Comparison of ENCODE assay signal across 14 cellular contexts in genomic region chr2:121576263-121576662, GRCh38. TPM values are rescaled to one million over a fixed set of nuclear protein-coding genes. Genes with fewer than 3 reads are reported as not detected.
DNase-seq lines count a peak whose midpoint lies in the region; ATAC-seq, FAIRE-seq and TF ChIP-seq lines count a peak whose summit lies in the region.
"Had no signal": no experiment of that assay in that cellular context is flagged by ENCODE, and none has a peak within 500 bp of the region (broad histone marks: within the 10 kb centered on the region; RNA-seq: fewer than 3 reads in every experiment).

No MANE protein-coding gene starts in this region.

- intact Hi-C loops in mucosa of descending colon (cut with DNase I, micrococcal nuclease), result no loop called here

- no peak for TF ChIP-seq POLR2A in H54 (IDR thresholded peaks at IDR 0.05; ENCODE audit: low read depth, low read length)
- no peak for TF ChIP-seq POLR2A in erythroblast (IDR thresholded peaks at IDR 0.05; ENCODE audit: low read length)

- DNase-seq in H54 (ENCODE audit: insufficient read length, low spot score), result no peak
- DNase-seq in OCI-M1 (lab: John Stamatoyannopoulos, UW), result peak; percentile 5
- no peak for DNase-seq in mucosa of descending colon
- DNase-seq in erythroblast (lab: John Stamatoyannopoulos, UW), result no peak
- no peak for DNase-seq in GM19238 (ENCODE audit: insufficient read length, low spot score)
- no peak for DNase-seq in NCI-H82 treated with DMSO at 0.1 percent for 48 hours (lab: John Stamatoyannopoulos, UW; ENCODE audit: unreplicated experiment)
- DNase-seq: 8988T; CD4-positive, CD25-positive, alpha-beta regulatory T cell; DMS53; GF-D8; H7; KBM-7 had no signal

- H3K4me1 ChIP-seq in mucosa of descending colon (ENCODE audit: low read depth) (no peaks in the 10 kb centered on the region), skeletal muscle tissue (ENCODE audit: control insufficient read depth in 3 of 3, insufficient read depth in 3 of 3, low read length in 3 of 3) (peaks cover 11 to 34% (median 17%) of the 10 kb centered on the region in 3 donors)

- TF ChIP-seq CTCF in mucosa of descending colon (IDR thresholded peaks at IDR 0.05), result no peak

- H3K9me3 ChIP-seq in mucosa of descending colon, result no peaks in the 10 kb centered on the region
- H3K9me3 ChIP-seq in skeletal muscle tissue (ENCODE audit: control insufficient read depth in 3 of 3, low read length in 3 of 3), result no peaks in the 10 kb centered on the region
- H3K9me3 ChIP-seq: BLaER1 treated with 17β-estradiol and CSF1 and Interleukin-3, amounts not matched to agents 10 nM and 100 nM had no signal

- FAIRE-seq in H54 (lab: Jason Lieb, UNC), result peak; percentile 20

- ATAC-seq in mucosa of descending colon, result peak; percentile 10

- H3K9ac ChIP-seq in skeletal muscle tissue (ENCODE audit: low read depth in 1 of 3, low read length in 3 of 3), result no peak overlapping the region
- H3K9ac ChIP-seq: BLaER1 treated with 17β-estradiol and CSF1 and Interleukin-3, amounts not matched to agents 10 nM and 100 nM had no signal

- no peaks in the 10 kb centered on the region for H3K36me3 ChIP-seq in mucosa of descending colon (ENCODE audit: low read depth)
- no peaks in the 10 kb centered on the region for H3K36me3 ChIP-seq in skeletal muscle tissue (ENCODE audit: control insufficient read depth in 3 of 3, insufficient read depth in 3 of 3, low read length in 3 of 3)

- peak overlapping the region; percentile 3 for H3K27ac ChIP-seq in skeletal muscle tissue (ENCODE audit: low read depth, low read length)
- H3K27ac ChIP-seq: BLaER1 treated with 17β-estradiol and CSF1 and Interleukin-3, amounts not matched to agents 10 nM and 100 nM had no signal

- no peak overlapping the region for H3K4me3 ChIP-seq in mucosa of descending colon
- H3K4me3 ChIP-seq in skeletal muscle tissue (ENCODE audit: low read length in 3 of 3), result no peak overlapping the region
- H3K4me3 ChIP-seq: BLaER1 treated with 17β-estradiol and CSF1 and Interleukin-3, amounts not matched to agents 10 nM and 100 nM had no signal

- H3K27me3 ChIP-seq in skeletal muscle tissue (ENCODE audit: control insufficient read depth in 3 of 3, insufficient read depth in 3 of 3, low read length in 3 of 3), result no peaks in the 10 kb centered on the region
- H3K27me3 ChIP-seq: BLaER1 treated with 17β-estradiol and CSF1 and Interleukin-3, amounts not matched to agents 10 nM and 100 nM had no signal

RNA-seq across cellular contexts. Expression of gene RNU4ATAC, which starts 45.6 kb away (rescaled TPM):
- total RNA-seq in mucosa of descending colon (1 to 10 TPM in 1 of 3 donors, not detected in 2; 9.7 TPM), skeletal muscle tissue (not detected)
- total RNA-seq: CD4-positive, CD25-positive, alpha-beta regulatory T cell; H7 had no signal
